11 cellular contexts compared by ENCODE assay signal in the genomic region with DNA sequence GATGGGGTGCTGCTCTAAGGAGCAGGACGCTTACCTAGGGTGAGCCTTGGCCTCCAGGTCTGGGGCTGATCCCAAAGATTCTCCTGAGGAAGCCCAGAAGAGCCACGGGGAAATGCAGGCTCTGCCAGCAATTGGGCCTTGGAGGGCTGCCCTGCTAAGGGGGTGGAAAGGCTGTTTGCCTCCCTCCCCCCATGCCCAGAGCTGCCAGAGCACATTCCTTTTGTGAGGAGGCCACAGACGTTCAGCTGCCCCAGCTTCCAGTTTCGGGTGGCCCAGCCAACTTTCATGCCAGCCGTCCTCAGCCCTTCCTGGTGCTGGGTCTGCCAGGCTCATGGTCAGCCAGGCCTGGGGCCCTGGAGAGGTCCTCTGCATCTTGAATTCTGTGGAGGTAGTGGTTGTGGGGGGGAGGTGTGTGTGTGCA. TPM values are rescaled to one million over a fixed set of nuclear protein-coding genes. Genes with fewer than 3 reads are reported as not detected.
A peak's percentile ranks its signal among the peaks of the same experiment; 100 is the strongest.
DNase-seq lines count a peak whose midpoint lies in the region; ATAC-seq and TF ChIP-seq lines count a peak whose summit lies in the region.
"Had no signal": no experiment of that assay in that cellular context is flagged by ENCODE, and none has a peak within 500 bp of the region (broad histone marks: within the 10 kb centered on the region; RNA-seq: fewer than 3 reads in every experiment).

No MANE protein-coding gene starts in this region.

- peaks cover 15% of the 10 kb centered on the region for H3K36me3 Mint-ChIP-seq in activated naive CD8-positive, alpha-beta T cell treated with anti-CD3 and anti-CD28 coated beads, Interleukin-2, amount 10 ng/mL, durations not matched to agents 7 days and 5 days
- peaks cover 2% of the 10 kb centered on the region for H3K36me3 Mint-ChIP-seq in activated naive CD8-positive, alpha-beta T cell treated with anti-CD3 and anti-CD28 coated beads for 36 hours
- H3K36me3 Mint-ChIP-seq in chondrocyte (ENCODE audit: low read depth) = no peaks in the 10 kb centered on the region

- no peak for TF ChIP-seq POLR2A in upper lobe of left lung (IDR thresholded peaks at IDR 0.05)
- TF ChIP-seq POLR2A in tibial nerve (IDR thresholded peaks at IDR 0.05) = no peak

- WGBS in upper lobe of left lung, 2 donors = 42 to 66% methylated on average over 2 to 5 of the region's 5 CpGs
- WGBS in tibial nerve, 2 donors = 55 to 61% methylated on average over 5 of the region's 5 CpGs

- H3K27ac Mint-ChIP-seq in activated naive CD8-positive, alpha-beta T cell treated with anti-CD3 and anti-CD28 coated beads, Interleukin-2, amount 10 ng/mL, durations not matched to agents 7 days and 5 days = peak overlapping the region; percentile 76
- no peak overlapping the region for H3K27ac Mint-ChIP-seq in activated naive CD8-positive, alpha-beta T cell treated with anti-CD3 and anti-CD28 coated beads for 36 hours
- peak overlapping the region; percentile 80 for H3K27ac Mint-ChIP-seq in chondrocyte (ENCODE audit: unreplicated experiment)

- DNase-seq in activated naive CD8-positive, alpha-beta T cell treated with anti-CD3 and anti-CD28 coated beads, Interleukin-2, amount 10 ng/mL, durations not matched to agents 7 days and 5 days = no peak
- no peak for DNase-seq in activated naive CD8-positive, alpha-beta T cell treated with anti-CD3 and anti-CD28 coated beads for 36 hours
- DNase-seq in chondrocyte (ENCODE audit: low spot score) (no peak), middle frontal gyrus (ENCODE audit: extremely low spot score, low spot score) (peak; percentile 8), upper lobe of left lung (peak in 1 of 2 donors; percentile 71), tibial nerve (ENCODE audit: low spot score in 2 of 2) (no peak)
- no peak for DNase-seq in stimulated activated CD4-positive, alpha-beta T cell treated with anti-CD3 and anti-CD28 coated beads, Interleukin-4, amount 100 ng/mL, for 24 hours
- DNase-seq: NCI-H1092 had no signal

- H3K27me3 ChIP-seq in upper lobe of left lung = peaks cover 0 to 5% (median 2%) of the 10 kb centered on the region in 4 donors
- peaks cover 0 to 23% of the 10 kb centered on the region in 2 donors for H3K27me3 ChIP-seq in tibial nerve

- H3K27ac ChIP-seq in upper lobe of left lung = peak overlapping the region in 3 of 4 donors; percentile 53 to 71 (median 64)
- no peak overlapping the region for H3K27ac ChIP-seq in tibial nerve

- ATAC-seq in activated naive CD8-positive, alpha-beta T cell treated with anti-CD3 and anti-CD28 coated beads, Interleukin-2, amount 10 ng/mL, durations not matched to agents 7 days and 5 days (ENCODE audit: low read depth) = no peak
- ATAC-seq in upper lobe of left lung (ENCODE audit: low FRiP score in 2 of 2) = peak in 1 of 2 donors; percentile 19
- no peak for ATAC-seq in esophagus mucosa

- H3K9me3 ChIP-seq in upper lobe of left lung (no peaks in the 10 kb centered on the region), tibial nerve (no peaks in the 10 kb centered on the region)

- H3K4me3 ChIP-seq in upper lobe of left lung (no peak overlapping the region), tibial nerve (no peak overlapping the region)

- peaks cover 10% of the 10 kb centered on the region for H3K27me3 Mint-ChIP-seq in activated naive CD8-positive, alpha-beta T cell treated with anti-CD3 and anti-CD28 coated beads, Interleukin-2, amount 10 ng/mL, durations not matched to agents 7 days and 5 days
- H3K27me3 Mint-ChIP-seq in activated naive CD8-positive, alpha-beta T cell treated with anti-CD3 and anti-CD28 coated beads for 36 hours = peaks cover 42% of the 10 kb centered on the region
- H3K27me3 Mint-ChIP-seq in chondrocyte (ENCODE audit: low read depth) = no peaks in the 10 kb centered on the region

- H3K4me1 Mint-ChIP-seq in activated naive CD8-positive, alpha-beta T cell treated with anti-CD3 and anti-CD28 coated beads, Interleukin-2, amount 10 ng/mL, durations not matched to agents 7 days and 5 days = peaks cover 74% of the 10 kb centered on the region
- H3K4me1 Mint-ChIP-seq in activated naive CD8-positive, alpha-beta T cell treated with anti-CD3 and anti-CD28 coated beads for 36 hours = peaks cover 28% of the 10 kb centered on the region
- peaks cover 61% of the 10 kb centered on the region for H3K4me1 Mint-ChIP-seq in chondrocyte (ENCODE audit: low read depth)

- no peaks in the 10 kb centered on the region for H3K9me3 Mint-ChIP-seq in activated naive CD8-positive, alpha-beta T cell treated with anti-CD3 and anti-CD28 coated beads, Interleukin-2, amount 10 ng/mL, durations not matched to agents 7 days and 5 days
- no peaks in the 10 kb centered on the region for H3K9me3 Mint-ChIP-seq in activated naive CD8-positive, alpha-beta T cell treated with anti-CD3 and anti-CD28 coated beads for 36 hours
- H3K9me3 Mint-ChIP-seq in chondrocyte (ENCODE audit: low read depth) = no peaks in the 10 kb centered on the region

- no peak overlapping the region for H3K4me3 Mint-ChIP-seq in activated naive CD8-positive, alpha-beta T cell treated with anti-CD3 and anti-CD28 coated beads, Interleukin-2, amount 10 ng/mL, durations not matched to agents 7 days and 5 days
- H3K4me3 Mint-ChIP-seq in activated naive CD8-positive, alpha-beta T cell treated with anti-CD3 and anti-CD28 coated beads for 36 hours = no peak overlapping the region
- H3K4me3 Mint-ChIP-seq in chondrocyte (ENCODE audit: unreplicated experiment) = peak overlapping the region; percentile 17

- H3K36me3 ChIP-seq in upper lobe of left lung (peaks cover 0 to 15% (median 3%) of the 10 kb centered on the region in 4 donors), tibial nerve (no peaks in the 10 kb centered on the region)

- TF ChIP-seq CTCF in chondrocyte (IDR thresholded peaks at IDR 0.05) (no peak), upper lobe of left lung (IDR thresholded peaks at IDR 0.05) (no peak), tibial nerve (IDR thresholded peaks at IDR 0.05) (no peak)

- TF ChIP-seq EP300 in upper lobe of left lung (IDR thresholded peaks at IDR 0.05) (peak in 1 of 4 donors; percentile 46), tibial nerve (IDR thresholded peaks at IDR 0.05) (no peak)

- H3K4me1 ChIP-seq in upper lobe of left lung (peaks cover 6 to 36% (median 15%) of the 10 kb centered on the region in 4 donors), tibial nerve (peaks cover 0 to 16% (median 4%) of the 10 kb centered on the region in 4 donors)

- POLR2A ChIA-PET in activated naive CD8-positive, alpha-beta T cell treated with anti-CD3 and anti-CD28 coated beads, Interleukin-2, amount 10 ng/mL, durations not matched to agents 7 days and 5 days (lab: Charles Lee) = no interaction called here

RNA-seq across cellular contexts. Expression of a gene that starts 16.0 kb away (rescaled TPM):
- 1 to 10 TPM; 8.5 to 8.9 TPM for total RNA-seq in activated naive CD8-positive, alpha-beta T cell treated with anti-CD3 and anti-CD28 coated beads, Interleukin-2, amount 10 ng/mL, durations not matched to agents 7 days and 5 days
- total RNA-seq in activated naive CD8-positive, alpha-beta T cell treated with anti-CD3 and anti-CD28 coated beads for 36 hours = 1 to 10 TPM; 2.4 to 6.5 TPM
- total RNA-seq in chondrocyte = 187 to 277 TPM (median 266 TPM) in 3 replicates
- total RNA-seq in upper lobe of left lung = 1,000 to 10,000 TPM in 2 of 6 donors, 100 to 1,000 TPM in 4; 247 to 1,279 (median 821) TPM
- total RNA-seq in esophagus mucosa = 113 TPM
- total RNA-seq in tibial nerve = 10 to 100 TPM in 1 of 4 donors, 1 to 10 TPM in 3; 2.5 to 33.9 (median 6.3) TPM

RNA-seq across cellular contexts. Expression of a gene that starts 25.4 kb away (rescaled TPM):
- under 1 TPM in 1 of 2 experiments, not detected in 1; 0.14 TPM for total RNA-seq in activated naive CD8-positive, alpha-beta T cell treated with anti-CD3 and anti-CD28 coated beads, Interleukin-2, amount 10 ng/mL, durations not matched to agents 7 days and 5 days
- not detected for total RNA-seq in activated naive CD8-positive, alpha-beta T cell treated with anti-CD3 and anti-CD28 coated beads for 36 hours
- total RNA-seq in chondrocyte (0.44 to 0.92 TPM (median 0.67 TPM) in 3 replicates), upper lobe of left lung (1 to 10 TPM in 2 of 6 donors, under 1 TPM in 2, not detected in 2; 0.30 to 1.5 (median 0.93) TPM), esophagus mucosa (not detected), tibial nerve (not detected)
- total RNA-seq: H7 had no signal

RNA-seq across cellular contexts. Expression of a gene that starts 42.3 kb away (rescaled TPM):
- total RNA-seq in activated naive CD8-positive, alpha-beta T cell treated with anti-CD3 and anti-CD28 coated beads, Interleukin-2, amount 10 ng/mL, durations not matched to agents 7 days and 5 days = not detected
- total RNA-seq in activated naive CD8-positive, alpha-beta T cell treated with anti-CD3 and anti-CD28 coated beads for 36 hours = not detected
- total RNA-seq in chondrocyte (1.1 to 2.2 TPM (median 1.3 TPM) in 3 replicates), upper lobe of left lung (1 to 10 TPM in 1 of 6 donors, under 1 TPM in 3, not detected in 2; 0.39 to 1.4 (median 0.52) TPM), esophagus mucosa (not detected), tibial nerve (not detected)
- total RNA-seq: H7, ureter had no signal

RNA-seq across cellular contexts. Expression of a gene that starts 57.2 kb away (rescaled TPM):
- total RNA-seq in activated naive CD8-positive, alpha-beta T cell treated with anti-CD3 and anti-CD28 coated beads, Interleukin-2, amount 10 ng/mL, durations not matched to agents 7 days and 5 days = not detected
- not detected for total RNA-seq in activated naive CD8-positive, alpha-beta T cell treated with anti-CD3 and anti-CD28 coated beads for 36 hours
- total RNA-seq in chondrocyte (10.7 to 17.0 TPM (median 12.1 TPM) in 3 replicates), upper lobe of left lung (10 to 100 TPM in 2 of 6 donors, 1 to 10 TPM in 4; 2.1 to 15.2 (median 6.6) TPM), esophagus mucosa (17.9 TPM), tibial nerve (not detected)
- total RNA-seq: H7 had no signal

Comparison
In these comparisons a context has a peak if more than half of its experiments do, and no peak if none do; other contexts are left out.
1. H3K27ac ChIP-seq: peak in upper lobe of left lung (3 of 4); none in tibial nerve (0 of 4).